Comparison of ENCODE assay signal across 24 cellular contexts in the genomic region with DNA sequence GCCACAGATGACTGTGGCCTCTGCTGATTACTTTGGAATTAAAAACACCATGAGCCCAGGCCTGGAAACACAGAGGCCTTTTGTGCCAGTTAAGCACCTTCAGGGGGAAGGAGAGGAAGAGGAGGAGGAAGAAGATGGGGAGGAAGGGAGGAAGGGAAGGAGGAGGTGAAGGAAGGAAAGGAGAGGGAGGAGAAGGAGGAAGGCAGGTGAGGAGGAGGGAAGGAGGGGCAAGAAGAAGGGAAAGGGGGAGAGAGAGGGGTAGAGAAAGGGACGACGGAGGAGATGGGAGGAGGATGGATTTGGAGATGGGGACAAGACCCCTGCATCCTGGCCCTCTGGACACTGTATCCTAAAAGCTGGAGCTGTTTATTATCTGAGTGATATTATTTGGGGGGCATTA.
"Had no signal": no experiment of that assay in that cellular context is flagged by ENCODE, and none has a peak within 500 bp of the region (broad histone marks: within the 10 kb centered on the region; RNA-seq: fewer than 3 reads in every experiment).

No MANE protein-coding gene starts in this region.

- H3K4me2 ChIP-seq: hepatocyte had no signal

- ATAC-seq: foreskin keratinocyte, gastroesophageal sphincter, heart left ventricle, left cardiac atrium, left lung, left ventricle myocardium superior, lower lobe of right lung, mucosa of descending colon had no signal

- H3K4me1 ChIP-seq: esophagus muscularis mucosa, foreskin keratinocyte, gastroesophageal sphincter, heart left ventricle, left lung, lower lobe of right lung had no signal

- H3K4me3 Mint-ChIP-seq: immature natural killer cell, mesothelial cell of epicardium had no signal

- H3K36me3 Mint-ChIP-seq: immature natural killer cell, mesothelial cell of epicardium had no signal

- H3K36me3 ChIP-seq: esophagus muscularis mucosa, gastroesophageal sphincter, heart left ventricle, left lung, lower lobe of right lung had no signal

- H2AFZ ChIP-seq: hepatocyte had no signal

- FAIRE-seq: colon, endothelial cell of umbilical vein, frontal cortex, islet of Langerhans, keratinocyte had no signal

- H3K4me3 ChIP-seq: coronary artery, dorsolateral prefrontal cortex, esophagus muscularis mucosa, gastroesophageal sphincter, heart left ventricle, hepatocyte, left lung, lower lobe of right lung, mucosa of descending colon had no signal

- H3K27me3 ChIP-seq: foreskin keratinocyte, hepatocyte had no signal

- H3K4me1 Mint-ChIP-seq: immature natural killer cell had no signal

- H3K27ac ChIP-seq: coronary artery, dorsolateral prefrontal cortex, esophagus muscularis mucosa, foreskin keratinocyte, gastroesophageal sphincter, heart left ventricle, hepatocyte, left lung, lower lobe of right lung had no signal

- H3K79me2 ChIP-seq: hepatocyte had no signal

- DNase-seq: dermis blood vessel endothelial cell; dorsolateral prefrontal cortex; effector CD4-positive, alpha-beta T cell; effector memory CD4-positive, alpha-beta T cell; foreskin keratinocyte; heart left ventricle; hypothalamus; immature natural killer cell; left cardiac atrium; left lung; left ventricle myocardium superior; lower lobe of right lung; mesenchymal stem cell; mucosa of descending colon had no signal

- H3K9me3 ChIP-seq: esophagus muscularis mucosa, gastroesophageal sphincter, heart left ventricle, left lung, lower lobe of right lung, mucosa of descending colon had no signal

- H3K9me3 Mint-ChIP-seq: mesothelial cell of epicardium had no signal

- H3K27ac Mint-ChIP-seq: mesothelial cell of epicardium had no signal
